ENCODE assay signal across 17 cellular contexts in genomic region chrX:153521034-153521433, GRCh38. TPM values are rescaled to one million over a fixed set of nuclear protein-coding genes. Genes with fewer than 3 reads are reported as not detected.
A peak's percentile ranks its signal among the peaks of the same experiment; 100 is the strongest.
DNase-seq lines count a peak whose midpoint lies in the region; TF ChIP-seq lines count a peak whose summit lies in the region.
"Had no signal": no experiment of that assay in that cellular context is flagged by ENCODE, and none has a peak within 500 bp of the region (broad histone marks: within the 10 kb centered on the region; RNA-seq: fewer than 3 reads in every experiment).

No MANE protein-coding gene starts in this region.

- intact Hi-C loops in MCF 10A (cut with micrococcal nuclease): no loop called here
- intact Hi-C loops in breast epithelium (cut with DNase I; ENCODE audit: low total_unique reads): no loop called here
- intact Hi-C loops in thyroid gland (cut with DNase I): no loop called here

- 37% methylated on average over 6 of the region's 9 CpGs; no CpG with 5 or more reads in 1 of the 2 donors for WGBS in thyroid gland, 2 donors

- BruUV-seq in MCF 10A (replicated peaks; lab: Mats Ljungman, UMichigan): no TSS peak

- CTCF ChIA-PET in MCF 10A (lab: Yijun Ruan, JAX): interaction anchor here (0.8 kb wide), 1 partner anchor 18 kb away, joined by 4 read pairs; no protein-coding TSS in a partner anchor
- CTCF ChIA-PET in CD8-positive, alpha-beta memory T cell (lab: Charles Lee): no interaction called here

- H3K4me3 ChIP-seq in breast epithelium: no peak overlapping the region
- H3K4me3 ChIP-seq in fibroblast of pulmonary artery (replicated peaks; ENCODE audit: low read depth, low read length): no peak overlapping the region
- no peak overlapping the region for H3K4me3 ChIP-seq in thyroid gland (replicated peaks in 1 of 3)
- no peak overlapping the region for H3K4me3 ChIP-seq in CD8-positive, alpha-beta memory T cell (ENCODE audit: low read length)
- H3K4me3 ChIP-seq: colonic mucosa, pancreas, tibial nerve had no signal

- TF ChIP-seq CTCF in MCF 10A (IDR thresholded peaks at IDR 0.05; ENCODE audit: unreplicated experiment): no peak
- no peak for TF ChIP-seq CTCF in breast epithelium (IDR thresholded peaks at IDR 0.05)
- no peak for TF ChIP-seq CTCF in fibroblast of pulmonary artery (IDR thresholded peaks at IDR 0.05; ENCODE audit: low read length, missing control alignments)
- TF ChIP-seq CTCF in thyroid gland (IDR thresholded peaks at IDR 0.05): no peak

- H3K9me3 ChIP-seq in breast epithelium: no peaks in the 10 kb centered on the region
- no peaks in the 10 kb centered on the region for H3K9me3 ChIP-seq in thyroid gland
- H3K9me3 ChIP-seq in CD8-positive, alpha-beta memory T cell (ENCODE audit: low read length): no peaks in the 10 kb centered on the region
- H3K9me3 ChIP-seq: colonic mucosa, pancreas, tibial nerve had no signal

- no peak overlapping the region for H3K4me3 Mint-ChIP-seq in MCF 10A (ENCODE audit: unreplicated experiment)
- no peak overlapping the region for H3K4me3 Mint-ChIP-seq in CD8-positive, alpha-beta memory T cell
- H3K4me3 Mint-ChIP-seq: activated naive CD8-positive, alpha-beta T cell; IgD-negative memory B cell; immature natural killer cell had no signal

- H3K27me3 ChIP-seq in breast epithelium (peaks cover 0 to 84% of the 10 kb centered on the region in 2 donors), thyroid gland (no peaks in the 10 kb centered on the region)
- no peaks in the 10 kb centered on the region for H3K27me3 ChIP-seq in CD8-positive, alpha-beta memory T cell (ENCODE audit: insufficient read depth, low read length, poor library complexity, severe bottlenecking)

- no peaks in the 10 kb centered on the region for H3K4me1 Mint-ChIP-seq in MCF 10A (ENCODE audit: insufficient read depth, unreplicated experiment)
- H3K4me1 Mint-ChIP-seq in CD8-positive, alpha-beta memory T cell: peaks cover 0 to 7% (median 0%) of the 10 kb centered on the region in 3 donors
- H3K4me1 Mint-ChIP-seq: immature natural killer cell had no signal

- H3K27ac ChIP-seq in breast epithelium (no peak overlapping the region), thyroid gland (no peak overlapping the region)
- no peak overlapping the region for H3K27ac ChIP-seq in CD8-positive, alpha-beta memory T cell (ENCODE audit: low read depth, low read length)
- H3K27ac ChIP-seq: colonic mucosa, pancreas, tibial nerve had no signal

- POLR2A ChIA-PET in MCF 10A (lab: Yijun Ruan, JAX): no interaction called here
- POLR2A ChIA-PET in CD8-positive, alpha-beta memory T cell (lab: Charles Lee): no interaction called here

- H3K4me1 ChIP-seq in breast epithelium (no peaks in the 10 kb centered on the region), thyroid gland (no peaks in the 10 kb centered on the region)
- H3K4me1 ChIP-seq in CD8-positive, alpha-beta memory T cell (ENCODE audit: insufficient read depth, low read length): no peaks in the 10 kb centered on the region
- H3K4me1 ChIP-seq: colonic mucosa, pancreas had no signal

- peaks cover 4% of the 10 kb centered on the region for H3K9me3 Mint-ChIP-seq in MCF 10A (ENCODE audit: unreplicated experiment)
- H3K9me3 Mint-ChIP-seq in CD8-positive, alpha-beta memory T cell: no peaks in the 10 kb centered on the region
- H3K9me3 Mint-ChIP-seq: IgD-negative memory B cell, immature natural killer cell had no signal

- peaks cover 6% of the 10 kb centered on the region for H3K27me3 Mint-ChIP-seq in MCF 10A (ENCODE audit: insufficient read depth, unreplicated experiment)
- peaks cover 12 to 14% of the 10 kb centered on the region in 2 donors for H3K27me3 Mint-ChIP-seq in CD8-positive, alpha-beta memory T cell

- no peaks in the 10 kb centered on the region for H3K36me3 ChIP-seq in breast epithelium
- H3K36me3 ChIP-seq in thyroid gland: no peaks in the 10 kb centered on the region
- H3K36me3 ChIP-seq in CD8-positive, alpha-beta memory T cell (ENCODE audit: insufficient read depth, low read length): no peaks in the 10 kb centered on the region
- H3K36me3 ChIP-seq: colonic mucosa, pancreas, tibial nerve had no signal

- no peak overlapping the region for H3K27ac Mint-ChIP-seq in MCF 10A (ENCODE audit: low read depth, unreplicated experiment)
- no peak overlapping the region for H3K27ac Mint-ChIP-seq in CD8-positive, alpha-beta memory T cell
- H3K27ac Mint-ChIP-seq: activated naive CD8-positive, alpha-beta T cell; IgD-negative memory B cell; immature natural killer cell had no signal

- peak; percentile 24 for DNase-seq in MCF 10A (ENCODE audit: unreplicated experiment)
- no peak for DNase-seq in breast epithelium (ENCODE audit: low spot score in 2 of 2)
- DNase-seq in NCI-H524 (lab: John Stamatoyannopoulos, UW): peak; percentile 83 to 89
- DNase-seq in fibroblast of pulmonary artery (ENCODE audit: low read depth): peak; percentile 26
- peak; percentile 36 to 42 for DNase-seq in thyroid gland
- DNase-seq in activated CD4-positive, CD25-positive, alpha-beta regulatory T cell (lab: John Stamatoyannopoulos, UW): no peak
- DNase-seq in globus pallidus (ENCODE audit: low spot score): no peak
- DNase-seq in CD8-positive, alpha-beta memory T cell: no peak
- DNase-seq: colonic mucosa, immature natural killer cell, NCI-H1436, pancreas had no signal

- TF ChIP-seq POLR2A in breast epithelium (IDR thresholded peaks at IDR 0.05) (no peak), thyroid gland (IDR thresholded peaks at IDR 0.05) (no peak)

- no peaks in the 10 kb centered on the region for H3K36me3 Mint-ChIP-seq in MCF 10A (ENCODE audit: insufficient read depth, unreplicated experiment)
- H3K36me3 Mint-ChIP-seq in CD8-positive, alpha-beta memory T cell: no peaks in the 10 kb centered on the region
- H3K36me3 Mint-ChIP-seq: activated naive CD8-positive, alpha-beta T cell; IgD-negative memory B cell; immature natural killer cell had no signal

RNA-seq across cellular contexts. Expression of gene ATP2B3, which starts 3.6 kb away (rescaled TPM):
- not detected in 2 replicates for total RNA-seq in MCF 10A (2022)
- not detected for total RNA-seq in breast epithelium
- total RNA-seq in thyroid gland: not detected
- not detected for total RNA-seq in CD8-positive, alpha-beta memory T cell
- not detected for polyA plus RNA-seq in CD8-positive, alpha-beta memory T cell
- total RNA-seq: mucosa of gallbladder, tibial nerve had no signal
- polyA plus RNA-seq: IgD-negative memory B cell, immature natural killer cell had no signal

RNA-seq across cellular contexts. Expression of gene BGN, which starts 26.3 kb away (rescaled TPM):
- total RNA-seq in MCF 10A (2022): 1.3 and 1.4 TPM in 2 replicates
- total RNA-seq in breast epithelium: 10 to 100 TPM in 2 of 3 donors, 1 to 10 TPM in 1; 9.7 to 21.3 (median 11.0) TPM
- total RNA-seq in thyroid gland: 10 to 100 TPM; 51.0 to 84.0 (median 68.6) TPM
- total RNA-seq in CD8-positive, alpha-beta memory T cell: not detected
- not detected for polyA plus RNA-seq in CD8-positive, alpha-beta memory T cell
- total RNA-seq: SK-MEL-5 had no signal
- polyA plus RNA-seq: IgD-negative memory B cell, immature natural killer cell had no signal

RNA-seq across cellular contexts. Expression of gene HAUS7, which starts 50.7 kb away (rescaled TPM):
- total RNA-seq in MCF 10A (2022) (13.0 and 19.4 TPM in 2 replicates), breast epithelium (10 to 100 TPM; 19.0 to 26.2 (median 21.9) TPM), thyroid gland (10 to 100 TPM; 20.7 to 46.8 (median 27.7) TPM)
- total RNA-seq in CD8-positive, alpha-beta memory T cell: 10 to 100 TPM; 70.2 to 73.8 TPM
- polyA plus RNA-seq in CD8-positive, alpha-beta memory T cell: 29.9 TPM

Comparison
In these comparisons a context has a peak if more than half of its experiments do, and no peak if none do; other contexts are left out.
1. DNase-seq: peak in MCF 10A (single experiment), NCI-H524 (2 of 2), fibroblast of pulmonary artery (single experiment) and thyroid gland (2 of 2); none in breast epithelium (0 of 2), activated CD4-positive, CD25-positive, alpha-beta regulatory T cell (0 of 4), globus pallidus (single experiment) and CD8-positive, alpha-beta memory T cell (0 of 5).